1 cellular context compared by ENCODE assay signal in genomic region chr4:38904090-38904666, GRCh38.
A peak's percentile ranks its signal among the peaks of the same experiment; 100 is the strongest.
TF ChIP-seq lines count a peak whose summit lies in the region.

No MANE protein-coding gene starts in this region.

TF ChIP-seq in HepG2, 621 proteins besides CTCF, POLR2A, EP300 and RAD21 (continued from another document and continues in another):
- TF ChIP-seq ZFP91 (CRISPR knock-in tag; IDR thresholded peaks at IDR 0.05; ENCODE audit: borderline replicate concordance) (no peak), SMYD3 (CRISPR knock-in tag; IDR thresholded peaks at IDR 0.05) (0 out of 2 replicates have a peak, but pooled peaks have one; percentile 44), MBNL3 (CRISPR knock-in tag; conservative IDR thresholded peaks at IDR 0.05) (no peak), ZNF577 (CRISPR knock-in tag; IDR thresholded peaks at IDR 0.05; ENCODE audit: borderline replicate concordance, low read depth) (no peak), HNF4A (CRISPR knock-in tag; IDR thresholded peaks at IDR 0.05) (peak; percentile 78), ZNF331 (CRISPR knock-in tag; IDR thresholded peaks at IDR 0.05) (peak; percentile 57), TBX2 (CRISPR knock-in tag; IDR thresholded peaks at IDR 0.05; ENCODE audit: borderline replicate concordance) (peak; percentile 29; the same call in 1 of the 2 replicates), ZFX (CRISPR knock-in tag; IDR thresholded peaks at IDR 0.05; ENCODE audit: low read depth) (peak; percentile 43; the same call in 1 of the 2 replicates), ZNF281 (CRISPR knock-in tag; IDR thresholded peaks at IDR 0.05; ENCODE audit: borderline replicate concordance) (no peak), SKIL (CRISPR knock-in tag; IDR thresholded peaks at IDR 0.05; ENCODE audit: borderline replicate concordance) (no peak), MAFF (IDR thresholded peaks at IDR 0.05; ENCODE audit: low read depth, low read length) (no peak), TCF7 (IDR thresholded peaks at IDR 0.05; ENCODE audit: low read depth) (no peak), NAIF1 (CRISPR knock-in tag; IDR thresholded peaks at IDR 0.05; ENCODE audit: borderline replicate concordance) (no peak), SOX6 (IDR thresholded peaks at IDR 0.05) (no peak), SOX6 (CRISPR knock-in tag; IDR thresholded peaks at IDR 0.05) (peak; percentile 58; the same call in 1 of the 2 replicates), ZNF766 (CRISPR knock-in tag; IDR thresholded peaks at IDR 0.05; ENCODE audit: borderline replicate concordance) (no peak), RBM39 (IDR thresholded peaks at IDR 0.05; ENCODE audit: low read depth, low read length, poor library complexity, severe bottlenecking) (no peak), ZNF776 (CRISPR knock-in tag; IDR thresholded peaks at IDR 0.05) (no peak), ETS1 (CRISPR knock-in tag; IDR thresholded peaks at IDR 0.05) (no peak), SP4 (CRISPR knock-in tag; IDR thresholded peaks at IDR 0.05) (no peak), NKX3-1 (CRISPR knock-in tag; IDR thresholded peaks at IDR 0.05) (no peak), ZNF136 (CRISPR knock-in tag; IDR thresholded peaks at IDR 0.05; ENCODE audit: low read depth) (0 out of 2 replicates have a peak, but pooled peaks have one; percentile 41), DZIP1 (CRISPR knock-in tag; IDR thresholded peaks at IDR 0.05) (no peak), ZBTB44 (CRISPR knock-in tag; IDR thresholded peaks at IDR 0.05) (no peak), HCFC1 (IDR thresholded peaks at IDR 0.05; ENCODE audit: low read depth, low read length) (no peak), ZNF710 (CRISPR knock-in tag; IDR thresholded peaks at IDR 0.05; ENCODE audit: borderline replicate concordance) (0 out of 2 replicates have a peak, but pooled peaks have one; percentile 41), ZNF619 (CRISPR knock-in tag; IDR thresholded peaks at IDR 0.05) (no peak), ASH2L (IDR thresholded peaks at IDR 0.05; ENCODE audit: insufficient read length, low read depth, low read length) (peak; percentile 94), ZNF672 (CRISPR knock-in tag; IDR thresholded peaks at IDR 0.05) (no peak), MAF1 (CRISPR knock-in tag; IDR thresholded peaks at IDR 0.05; ENCODE audit: borderline replicate concordance) (no peak), ZNF317 (CRISPR knock-in tag; IDR thresholded peaks at IDR 0.05) (no peak), ELF3 (CRISPR knock-in tag; IDR thresholded peaks at IDR 0.05) (peak; percentile 63; the same call in 1 of the 2 replicates), ZNF572 (CRISPR knock-in tag; IDR thresholded peaks at IDR 0.05) (no peak), SOX5 (CRISPR knock-in tag; IDR thresholded peaks at IDR 0.05; ENCODE audit: borderline replicate concordance) (peak; percentile 52; the same call in 1 of the 2 replicates), BCL6 (CRISPR knock-in tag; IDR thresholded peaks at IDR 0.05) (peak; percentile 71), TOE1 (CRISPR knock-in tag; IDR thresholded peaks at IDR 0.05) (no peak), ZNF567 (CRISPR knock-in tag; IDR thresholded peaks at IDR 0.05; ENCODE audit: borderline replicate concordance) (no peak), SP5 (CRISPR knock-in tag; IDR thresholded peaks at IDR 0.05; ENCODE audit: borderline replicate concordance, low read depth) (peak; percentile 30; the same call in 1 of the 2 replicates), HDAC2 (CRISPR knock-in tag; IDR thresholded peaks at IDR 0.05) (peak; percentile 75), SNRNP70 (IDR thresholded peaks at IDR 0.05; ENCODE audit: low read depth, low read length) (no peak), HNRNPUL1 (IDR thresholded peaks at IDR 0.05; ENCODE audit: low read depth, low read length) (peak; percentile 85), ZNF512B (CRISPR knock-in tag; IDR thresholded peaks at IDR 0.05; ENCODE audit: borderline replicate concordance) (no peak), CREB1 (IDR thresholded peaks at IDR 0.05) (no peak), CREB1 (CRISPR knock-in tag; IDR thresholded peaks at IDR 0.05) (peak; percentile 51; the same call in 1 of the 2 replicates), FOXK2 (IDR thresholded peaks at IDR 0.05) (0 out of 2 replicates have a peak, but pooled peaks have one; percentile 8), ATF2 (CRISPR knock-in tag; IDR thresholded peaks at IDR 0.05) (no peak)
